Comparison of ENCODE assay signal across 12 cellular contexts in the genomic region with DNA sequence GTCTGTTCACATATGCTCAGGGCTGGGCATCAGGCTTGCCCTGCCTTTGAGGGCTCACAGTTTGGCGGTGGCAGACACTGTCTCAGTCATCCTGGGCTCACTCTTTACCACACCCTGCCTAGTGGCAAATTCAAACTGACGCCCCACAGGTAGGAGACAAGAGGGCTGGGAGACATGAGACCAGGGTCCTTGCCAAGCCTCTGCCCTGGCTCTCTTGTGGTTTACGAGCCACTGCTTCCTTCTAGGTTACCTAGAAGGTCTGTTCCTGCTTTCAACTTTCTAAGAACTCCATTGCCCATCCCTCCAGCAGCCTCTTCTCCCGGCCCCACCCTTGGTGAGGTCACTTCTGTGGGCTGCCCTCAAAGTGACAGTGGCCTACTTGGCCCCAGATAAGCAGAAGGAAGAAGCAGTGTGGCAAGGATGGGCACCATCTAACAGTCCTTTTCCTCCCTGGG. TPM values are rescaled to one million over a fixed set of nuclear protein-coding genes. Genes with fewer than 3 reads are reported as not detected.
A peak's percentile ranks its signal among the peaks of the same experiment; 100 is the strongest.
DNase-seq lines count a peak whose midpoint lies in the region; ATAC-seq and TF ChIP-seq lines count a peak whose summit lies in the region.
"Had no signal": no experiment of that assay in that cellular context is flagged by ENCODE, and none has a peak within 500 bp of the region (broad histone marks: within the 10 kb centered on the region; RNA-seq: fewer than 3 reads in every experiment).

No MANE protein-coding gene starts in this region.

- peaks cover 14 to 20% of the 10 kb centered on the region in 2 donors for H3K36me3 Mint-ChIP-seq in CD14-positive monocyte
- H3K36me3 Mint-ChIP-seq in activated CD4-positive, alpha-beta memory T cell treated with anti-CD3 and anti-CD28 coated beads for 36 hours, result peaks cover 3% of the 10 kb centered on the region

- no peak overlapping the region for H3K4me3 ChIP-seq in Loucy (ENCODE audit: low read length, poor library complexity, severe bottlenecking)
- no peak overlapping the region for H3K4me3 ChIP-seq in lower lobe of right lung
- H3K4me3 ChIP-seq: vagina had no signal

- peaks cover 81% of the 10 kb centered on the region for H3K79me2 ChIP-seq in Loucy (ENCODE audit: insufficient read depth, low read length)

- no peak overlapping the region for H2AFZ ChIP-seq in Loucy (ENCODE audit: low read length)

- H3K4me2 ChIP-seq in Loucy (ENCODE audit: low read depth, low read length, poor library complexity, severe bottlenecking), result peak overlapping the region; percentile 37

- POLR2A ChIA-PET in activated CD4-positive, alpha-beta memory T cell treated with anti-CD3 and anti-CD28 coated beads for 36 hours (lab: Charles Lee), result no interaction called here

- peaks cover 64% of the 10 kb centered on the region for H3K4me1 Mint-ChIP-seq in CD14-positive monocyte
- H3K4me1 Mint-ChIP-seq in activated CD4-positive, alpha-beta memory T cell treated with anti-CD3 and anti-CD28 coated beads for 36 hours (ENCODE audit: low read depth), result peaks cover 83% of the 10 kb centered on the region

- H4K20me1 ChIP-seq in Loucy (ENCODE audit: insufficient read depth, low read length, poor library complexity, severe bottlenecking), result peaks cover 18% of the 10 kb centered on the region

- H3K9ac ChIP-seq in Loucy (ENCODE audit: low read depth, low read length, poor library complexity, severe bottlenecking), result no peak overlapping the region

- H3K27me3 ChIP-seq in Loucy (ENCODE audit: insufficient read depth, low read length, poor library complexity, severe bottlenecking) (no peaks in the 10 kb centered on the region), lower lobe of right lung (ENCODE audit: low read depth) (peaks cover 11% of the 10 kb centered on the region)
- H3K27me3 ChIP-seq: vagina had no signal

- intact Hi-C loops in CD14-positive monocyte (cut with micrococcal nuclease), result no loop called here
- intact Hi-C loops in activated CD4-positive, alpha-beta memory T cell treated with anti-CD3 and anti-CD28 coated beads for 36 hours (cut with micrococcal nuclease), result loop anchor here (2.0 kb wide), 1 partner anchor 14 kb away; no protein-coding TSS in a partner anchor
- intact Hi-C loops in lower lobe of right lung (cut with DNase I), result no loop called here

- H3K27ac Mint-ChIP-seq in CD14-positive monocyte, result peak overlapping the region; percentile 10 to 65 (median 42)
- H3K27ac Mint-ChIP-seq in activated CD4-positive, alpha-beta memory T cell treated with anti-CD3 and anti-CD28 coated beads for 36 hours, result peak overlapping the region; percentile 49

- H3K4me3 Mint-ChIP-seq in CD14-positive monocyte, result peak overlapping the region in 1 of 2 donors; percentile 62
- no peak overlapping the region for H3K4me3 Mint-ChIP-seq in activated CD4-positive, alpha-beta memory T cell treated with anti-CD3 and anti-CD28 coated beads for 36 hours

- H3K4me1 ChIP-seq in Loucy (ENCODE audit: insufficient read depth, low read length, poor library complexity, severe bottlenecking) (peaks cover 49% of the 10 kb centered on the region), lower lobe of right lung (peaks cover 50% of the 10 kb centered on the region)

- H3K27me3 Mint-ChIP-seq in CD14-positive monocyte (ENCODE audit: low read depth in 3 of 3), result peaks cover 1 to 13% (median 3%) of the 10 kb centered on the region in 3 donors
- no peaks in the 10 kb centered on the region for H3K27me3 Mint-ChIP-seq in activated CD4-positive, alpha-beta memory T cell treated with anti-CD3 and anti-CD28 coated beads for 36 hours

- no peaks in the 10 kb centered on the region for H3K9me2 ChIP-seq in Loucy (replicated peaks; ENCODE audit: low read depth, low read length)

- H3K36me3 ChIP-seq in Loucy (ENCODE audit: insufficient read depth, low read length), result peaks cover 12% of the 10 kb centered on the region; the same call in 1 of the 2 replicates
- no peaks in the 10 kb centered on the region for H3K36me3 ChIP-seq in lower lobe of right lung
- H3K36me3 ChIP-seq: BE2C, vagina had no signal

- CTCF ChIA-PET in activated CD4-positive, alpha-beta memory T cell treated with anti-CD3 and anti-CD28 coated beads for 36 hours (lab: Charles Lee), result no interaction called here

- H3K9me3 ChIP-seq in Loucy (ENCODE audit: insufficient read depth, low read depth, low read length), result no peaks in the 10 kb centered on the region
- H3K9me3 ChIP-seq in lower lobe of right lung, result no peaks in the 10 kb centered on the region
- H3K9me3 ChIP-seq: BE2C, vagina had no signal

- DNase-seq in CD14-positive monocyte (ENCODE audit: low spot score), result peak; percentile 80
- DNase-seq in activated CD4-positive, alpha-beta memory T cell treated with anti-CD3 and anti-CD28 coated beads for 36 hours, result peak; percentile 46
- DNase-seq in lower lobe of right lung, result peak; percentile 72
- no peak for DNase-seq in stimulated activated naive CD4-positive, alpha-beta T cell treated with Interleukin-2 at 50 U/mL for 16 hours (lab: John Stamatoyannopoulos, UW)
- no peak for DNase-seq in occipital lobe (lab: John Stamatoyannopoulos, UW)
- no peak for DNase-seq in epidermal melanocyte (ENCODE audit: insufficient read length, low spot score)
- no peak for DNase-seq in NCI-H82 treated with DMSO at 0.1 percent for 48 hours (lab: John Stamatoyannopoulos, UW; ENCODE audit: unreplicated experiment)
- DNase-seq: BE2C, NCI-H1105 treated with DMSO at 0.1 percent for 48 hours, NCI-H82 had no signal

- TF ChIP-seq CTCF in CD14-positive monocyte (IDR thresholded peaks at IDR 0.05) (no peak), Loucy (conservative IDR thresholded peaks at IDR 0.05; ENCODE audit: low read length) (no peak), lower lobe of right lung (IDR thresholded peaks at IDR 0.05) (no peak)

- H3F3A ChIP-seq in Loucy (ENCODE audit: low read depth), result no peaks in the 10 kb centered on the region

- H3K27ac ChIP-seq in lower lobe of right lung, result no peak overlapping the region
- H3K27ac ChIP-seq: vagina had no signal

- peak; percentile 56 to 76 for ATAC-seq in lower lobe of right lung

- no peaks in the 10 kb centered on the region for H3K9me3 Mint-ChIP-seq in CD14-positive monocyte
- no peaks in the 10 kb centered on the region for H3K9me3 Mint-ChIP-seq in activated CD4-positive, alpha-beta memory T cell treated with anti-CD3 and anti-CD28 coated beads for 36 hours

RNA-seq across cellular contexts. Expression of gene KIF21B, which starts 10.5 kb away (rescaled TPM):
- polyA plus RNA-seq in CD14-positive monocyte, result under 1 TPM; 0.18 to 0.30 TPM
- total RNA-seq in activated CD4-positive, alpha-beta memory T cell treated with anti-CD3 and anti-CD28 coated beads for 36 hours, result 10 to 100 TPM; 56.6 to 58.7 TPM
- total RNA-seq in lower lobe of right lung, result 4.7 TPM
- 165 TPM for total RNA-seq in occipital lobe

Comparison
In these comparisons a context has a peak if more than half of its experiments do, and no peak if none do; other contexts are left out.
1. DNase-seq: peak in CD14-positive monocyte (single experiment), activated CD4-positive, alpha-beta memory T cell treated with anti-CD3 and anti-CD28 coated beads for 36 hours (single experiment) and lower lobe of right lung (single experiment); none in stimulated activated naive CD4-positive, alpha-beta T cell treated with Interleukin-2 at 50 U/mL for 16 hours (single experiment), occipital lobe (single experiment), epidermal melanocyte (single experiment) and NCI-H82 treated with DMSO at 0.1 percent for 48 hours (single experiment).
2. RNA of gene KIF21B, which starts 10.5 kb away (total RNA-seq): 165 TPM in occipital lobe (single experiment) and 56.6 to 58.7 TPM in activated CD4-positive, alpha-beta memory T cell treated with anti-CD3 and anti-CD28 coated beads for 36 hours; 4.7 TPM in lower lobe of right lung (single experiment); every median in the first group is over 10 times any median in the second.